Comparison of ENCODE assay signal across 1 cellular context in the genomic region with DNA sequence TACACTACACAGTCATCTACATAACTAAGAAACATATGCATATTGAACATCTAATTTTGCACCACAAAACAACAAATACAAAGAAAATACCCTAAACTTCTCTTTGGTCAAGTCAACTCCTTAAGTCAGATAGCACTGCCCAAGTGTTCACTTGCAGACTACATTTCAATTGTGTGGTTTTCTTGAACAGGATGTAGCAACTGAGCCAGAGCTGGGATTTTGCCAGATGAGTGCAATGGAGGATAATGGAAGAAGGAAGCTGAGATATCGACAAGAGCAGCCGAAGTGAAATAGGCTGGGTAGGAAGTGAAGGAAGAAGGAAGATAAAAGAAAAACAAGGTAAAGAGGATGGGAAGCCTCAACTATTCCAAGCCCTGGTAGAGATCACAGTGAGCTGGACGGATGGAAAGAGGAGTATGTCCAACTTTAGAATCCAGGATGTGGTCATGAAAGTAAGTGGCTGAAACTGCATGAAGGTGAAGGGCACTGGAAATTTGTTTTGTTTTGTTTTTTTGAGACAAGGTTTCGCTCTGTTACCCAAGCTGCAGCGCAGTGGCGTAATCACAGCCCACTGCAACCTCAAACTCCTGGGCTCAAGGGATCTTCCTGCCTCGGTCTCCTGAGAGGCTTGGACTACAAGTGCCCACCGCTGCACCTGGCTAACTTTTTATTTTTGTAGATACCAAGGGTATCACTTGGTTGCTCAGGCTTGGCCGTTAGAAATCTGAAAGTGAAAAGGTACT.
TF ChIP-seq lines count a peak whose summit lies in the region.

No MANE protein-coding gene starts in this region.

TF ChIP-seq in endothelial cell of umbilical vein, 7 proteins besides CTCF, POLR2A, EP300 and RAD21:
- TF ChIP-seq EZH2 (IDR thresholded peaks at IDR 0.05; ENCODE audit: borderline replicate concordance, low read depth, low read length, severe bottlenecking) = no peak
- TF ChIP-seq GATA2 (IDR thresholded peaks at IDR 0.05; ENCODE audit: insufficient read depth, insufficient read length, low read depth, low read length) = no peak
- TF ChIP-seq MAX (IDR thresholded peaks at IDR 0.05; ENCODE audit: insufficient read depth, insufficient read length) = no peak
- no peak for TF ChIP-seq FOS (IDR thresholded peaks at IDR 0.05; ENCODE audit: borderline replicate concordance, insufficient read depth, low read length)
- TF ChIP-seq JUN (IDR thresholded peaks at IDR 0.05; ENCODE audit: borderline replicate concordance, insufficient read depth, insufficient read length, low read depth) = no peak
- TF ChIP-seq MYC (IDR thresholded peaks at IDR 0.05; ENCODE audit: low read depth, low read length) = no peak
- no peak for TF ChIP-seq POLR2AphosphoS5 (IDR thresholded peaks at IDR 0.05; ENCODE audit: insufficient read depth, low read depth, low read length)
